Comparison of ENCODE assay signal across 1 cellular context in the genomic region with DNA sequence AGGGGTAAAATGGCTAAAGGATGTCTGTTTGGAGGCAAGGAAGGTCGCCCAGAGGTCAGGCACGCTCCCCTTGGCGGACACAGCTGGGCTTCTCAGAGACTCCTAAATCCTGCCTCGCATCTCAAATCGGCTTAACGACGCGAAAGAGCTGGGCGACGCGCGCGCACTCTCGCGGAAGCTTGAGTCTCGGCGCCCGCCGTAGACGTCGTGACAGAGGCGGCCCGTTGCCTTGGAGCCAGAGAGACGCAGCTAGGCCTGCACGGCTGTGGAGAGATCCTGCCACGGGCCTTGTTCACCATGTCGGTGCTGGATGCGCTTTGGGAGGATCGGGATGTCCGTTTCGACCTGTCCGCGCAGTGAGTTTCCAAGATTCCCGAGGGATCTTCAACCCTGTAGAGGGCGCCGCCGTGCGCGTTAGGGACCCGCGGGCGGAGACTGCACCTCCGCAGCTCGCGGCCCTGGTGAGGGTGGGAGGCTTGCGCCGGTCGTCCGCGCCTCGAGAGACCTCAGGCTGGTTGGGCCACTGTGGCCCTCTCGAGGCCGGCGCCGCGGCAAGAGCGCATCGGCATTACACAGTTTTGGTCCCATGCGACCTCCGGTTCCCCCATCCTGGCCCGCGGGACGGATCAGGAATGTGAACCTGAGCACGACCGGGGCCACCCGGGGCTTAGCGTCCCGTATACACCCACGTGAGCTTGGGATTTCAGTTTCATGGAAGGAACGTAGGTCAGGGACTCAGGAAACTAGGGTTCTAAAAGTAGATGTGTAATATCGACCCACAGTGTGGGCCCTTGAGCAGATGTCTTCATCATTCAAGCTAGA.
TF ChIP-seq lines count a peak whose summit lies in the region.

A gene (plus strand): TSS at position 238 of the 822 bp plus-strand sequence. CDS start 60 bp downstream, at position 298.

TF ChIP-seq in K562, 482 proteins besides CTCF, POLR2A, EP300 and RAD21 (continued from another document and continues in another):
- TF ChIP-seq, protein P1, sequence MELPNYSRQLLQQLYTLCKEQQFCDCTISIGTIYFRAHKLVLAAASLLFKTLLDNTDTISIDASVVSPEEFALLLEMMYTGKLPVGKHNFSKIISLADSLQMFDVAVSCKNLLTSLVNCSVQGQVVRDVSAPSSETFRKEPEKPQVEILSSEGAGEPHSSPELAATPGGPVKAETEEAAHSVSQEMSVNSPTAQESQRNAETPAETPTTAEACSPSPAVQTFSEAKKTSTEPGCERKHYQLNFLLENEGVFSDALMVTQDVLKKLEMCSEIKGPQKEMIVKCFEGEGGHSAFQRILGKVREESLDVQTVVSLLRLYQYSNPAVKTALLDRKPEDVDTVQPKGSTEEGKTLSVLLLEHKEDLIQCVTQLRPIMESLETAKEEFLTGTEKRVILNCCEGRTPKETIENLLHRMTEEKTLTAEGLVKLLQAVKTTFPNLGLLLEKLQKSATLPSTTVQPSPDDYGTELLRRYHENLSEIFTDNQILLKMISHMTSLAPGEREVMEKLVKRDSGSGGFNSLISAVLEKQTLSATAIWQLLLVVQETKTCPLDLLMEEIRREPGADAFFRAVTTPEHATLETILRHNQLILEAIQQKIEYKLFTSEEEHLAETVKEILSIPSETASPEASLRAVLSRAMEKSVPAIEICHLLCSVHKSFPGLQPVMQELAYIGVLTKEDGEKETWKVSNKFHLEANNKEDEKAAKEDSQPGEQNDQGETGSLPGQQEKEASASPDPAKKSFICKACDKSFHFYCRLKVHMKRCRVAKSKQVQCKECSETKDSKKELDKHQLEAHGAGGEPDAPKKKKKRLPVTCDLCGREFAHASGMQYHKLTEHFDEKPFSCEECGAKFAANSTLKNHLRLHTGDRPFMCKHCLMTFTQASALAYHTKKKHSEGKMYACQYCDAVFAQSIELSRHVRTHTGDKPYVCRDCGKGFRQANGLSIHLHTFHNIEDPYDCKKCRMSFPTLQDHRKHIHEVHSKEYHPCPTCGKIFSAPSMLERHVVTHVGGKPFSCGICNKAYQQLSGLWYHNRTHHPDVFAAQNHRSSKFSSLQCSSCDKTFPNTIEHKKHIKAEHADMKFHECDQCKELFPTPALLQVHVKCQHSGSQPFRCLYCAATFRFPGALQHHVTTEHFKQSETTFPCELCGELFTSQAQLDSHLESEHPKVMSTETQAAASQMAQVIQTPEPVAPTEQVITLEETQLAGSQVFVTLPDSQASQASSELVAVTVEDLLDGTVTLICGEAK (IDR thresholded peaks at IDR 0.05): peak; percentile 47; the same call in 1 of the 2 replicates
- TF ChIP-seq, protein P1 (CRISPR knock-in tag; IDR thresholded peaks at IDR 0.05): no peak
- TF ChIP-seq, protein P2, sequence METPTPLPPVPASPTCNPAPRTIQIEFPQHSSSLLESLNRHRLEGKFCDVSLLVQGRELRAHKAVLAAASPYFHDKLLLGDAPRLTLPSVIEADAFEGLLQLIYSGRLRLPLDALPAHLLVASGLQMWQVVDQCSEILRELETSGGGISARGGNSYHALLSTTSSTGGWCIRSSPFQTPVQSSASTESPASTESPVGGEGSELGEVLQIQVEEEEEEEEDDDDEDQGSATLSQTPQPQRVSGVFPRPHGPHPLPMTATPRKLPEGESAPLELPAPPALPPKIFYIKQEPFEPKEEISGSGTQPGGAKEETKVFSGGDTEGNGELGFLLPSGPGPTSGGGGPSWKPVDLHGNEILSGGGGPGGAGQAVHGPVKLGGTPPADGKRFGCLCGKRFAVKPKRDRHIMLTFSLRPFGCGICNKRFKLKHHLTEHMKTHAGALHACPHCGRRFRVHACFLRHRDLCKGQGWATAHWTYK (CRISPR knock-in tag; IDR thresholded peaks at IDR 0.05): peak; percentile 87
- TF ChIP-seq IRF2 (CRISPR knock-in tag; IDR thresholded peaks at IDR 0.05) (no peak), ZNF175 (CRISPR knock-in tag; IDR thresholded peaks at IDR 0.05; ENCODE audit: low read depth) (no peak), SRSF3 (IDR thresholded peaks at IDR 0.05; ENCODE audit: insufficient read depth, low read length) (no peak), KAT8 (IDR thresholded peaks at IDR 0.05; ENCODE audit: low read depth) (no peak), CEBPG (CRISPR knock-in tag; IDR thresholded peaks at IDR 0.05) (0 out of 2 replicates have a peak, but pooled peaks have one; percentile 23), CEBPG (tag; conservative IDR thresholded peaks at IDR 0.05 in 1 of 2, IDR thresholded peaks at IDR 0.05 in 1 of 2) (no peak), HDAC1 (IDR thresholded peaks at IDR 0.05) (peak in 1 of 2 experiments; percentile 99; a peak in 2 of 4 replicates), ZNF121 (CRISPR knock-in tag; conservative IDR thresholded peaks at IDR 0.05) (no peak)
- TF ChIP-seq, protein P3, sequence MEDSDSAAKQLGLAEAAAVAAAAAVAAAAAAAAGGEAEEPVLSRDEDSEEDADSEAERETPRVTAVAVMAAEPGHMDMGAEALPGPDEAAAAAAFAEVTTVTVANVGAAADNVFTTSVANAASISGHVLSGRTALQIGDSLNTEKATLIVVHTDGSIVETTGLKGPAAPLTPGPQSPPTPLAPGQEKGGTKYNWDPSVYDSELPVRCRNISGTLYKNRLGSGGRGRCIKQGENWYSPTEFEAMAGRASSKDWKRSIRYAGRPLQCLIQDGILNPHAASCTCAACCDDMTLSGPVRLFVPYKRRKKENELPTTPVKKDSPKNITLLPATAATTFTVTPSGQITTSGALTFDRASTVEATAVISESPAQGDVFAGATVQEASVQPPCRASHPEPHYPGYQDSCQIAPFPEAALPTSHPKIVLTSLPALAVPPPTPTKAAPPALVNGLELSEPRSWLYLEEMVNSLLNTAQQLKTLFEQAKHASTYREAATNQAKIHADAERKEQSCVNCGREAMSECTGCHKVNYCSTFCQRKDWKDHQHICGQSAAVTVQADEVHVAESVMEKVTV (CRISPR knock-in tag; IDR thresholded peaks at IDR 0.05): 0 out of 2 replicates have a peak, but pooled peaks have one; percentile 23
- TF ChIP-seq, protein P4, sequence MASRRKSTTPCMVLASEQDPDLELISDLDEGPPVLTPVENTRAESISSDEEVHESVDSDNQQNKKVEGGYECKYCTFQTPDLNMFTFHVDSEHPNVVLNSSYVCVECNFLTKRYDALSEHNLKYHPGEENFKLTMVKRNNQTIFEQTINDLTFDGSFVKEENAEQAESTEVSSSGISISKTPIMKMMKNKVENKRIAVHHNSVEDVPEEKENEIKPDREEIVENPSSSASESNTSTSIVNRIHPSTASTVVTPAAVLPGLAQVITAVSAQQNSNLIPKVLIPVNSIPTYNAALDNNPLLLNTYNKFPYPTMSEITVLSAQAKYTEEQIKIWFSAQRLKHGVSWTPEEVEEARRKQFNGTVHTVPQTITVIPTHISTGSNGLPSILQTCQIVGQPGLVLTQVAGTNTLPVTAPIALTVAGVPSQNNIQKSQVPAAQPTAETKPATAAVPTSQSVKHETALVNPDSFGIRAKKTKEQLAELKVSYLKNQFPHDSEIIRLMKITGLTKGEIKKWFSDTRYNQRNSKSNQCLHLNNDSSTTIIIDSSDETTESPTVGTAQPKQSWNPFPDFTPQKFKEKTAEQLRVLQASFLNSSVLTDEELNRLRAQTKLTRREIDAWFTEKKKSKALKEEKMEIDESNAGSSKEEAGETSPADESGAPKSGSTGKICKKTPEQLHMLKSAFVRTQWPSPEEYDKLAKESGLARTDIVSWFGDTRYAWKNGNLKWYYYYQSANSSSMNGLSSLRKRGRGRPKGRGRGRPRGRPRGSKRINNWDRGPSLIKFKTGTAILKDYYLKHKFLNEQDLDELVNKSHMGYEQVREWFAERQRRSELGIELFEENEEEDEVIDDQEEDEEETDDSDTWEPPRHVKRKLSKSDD (conservative IDR thresholded peaks at IDR 0.05; ENCODE audit: low read length): no peak
- TF ChIP-seq, protein P5, sequence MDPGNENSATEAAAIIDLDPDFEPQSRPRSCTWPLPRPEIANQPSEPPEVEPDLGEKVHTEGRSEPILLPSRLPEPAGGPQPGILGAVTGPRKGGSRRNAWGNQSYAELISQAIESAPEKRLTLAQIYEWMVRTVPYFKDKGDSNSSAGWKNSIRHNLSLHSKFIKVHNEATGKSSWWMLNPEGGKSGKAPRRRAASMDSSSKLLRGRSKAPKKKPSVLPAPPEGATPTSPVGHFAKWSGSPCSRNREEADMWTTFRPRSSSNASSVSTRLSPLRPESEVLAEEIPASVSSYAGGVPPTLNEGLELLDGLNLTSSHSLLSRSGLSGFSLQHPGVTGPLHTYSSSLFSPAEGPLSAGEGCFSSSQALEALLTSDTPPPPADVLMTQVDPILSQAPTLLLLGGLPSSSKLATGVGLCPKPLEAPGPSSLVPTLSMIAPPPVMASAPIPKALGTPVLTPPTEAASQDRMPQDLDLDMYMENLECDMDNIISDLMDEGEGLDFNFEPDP (CRISPR knock-in tag; IDR thresholded peaks at IDR 0.05): 0 out of 2 replicates have a peak, but pooled peaks have one; percentile 35
- TF ChIP-seq, protein P6, sequence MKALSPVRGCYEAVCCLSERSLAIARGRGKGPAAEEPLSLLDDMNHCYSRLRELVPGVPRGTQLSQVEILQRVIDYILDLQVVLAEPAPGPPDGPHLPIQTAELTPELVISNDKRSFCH (CRISPR knock-in tag; IDR thresholded peaks at IDR 0.05): no peak
- TF ChIP-seq, protein P6 (tag; IDR thresholded peaks at IDR 0.05): peak; percentile 82
- TF ChIP-seq, protein P7, sequence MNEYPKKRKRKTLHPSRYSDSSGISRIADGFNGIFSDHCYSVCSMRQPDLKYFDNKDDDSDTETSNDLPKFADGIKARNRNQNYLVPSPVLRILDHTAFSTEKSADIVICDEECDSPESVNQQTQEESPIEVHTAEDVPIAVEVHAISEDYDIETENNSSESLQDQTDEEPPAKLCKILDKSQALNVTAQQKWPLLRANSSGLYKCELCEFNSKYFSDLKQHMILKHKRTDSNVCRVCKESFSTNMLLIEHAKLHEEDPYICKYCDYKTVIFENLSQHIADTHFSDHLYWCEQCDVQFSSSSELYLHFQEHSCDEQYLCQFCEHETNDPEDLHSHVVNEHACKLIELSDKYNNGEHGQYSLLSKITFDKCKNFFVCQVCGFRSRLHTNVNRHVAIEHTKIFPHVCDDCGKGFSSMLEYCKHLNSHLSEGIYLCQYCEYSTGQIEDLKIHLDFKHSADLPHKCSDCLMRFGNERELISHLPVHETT (CRISPR knock-in tag; conservative IDR thresholded peaks at IDR 0.05 in 1 of 2, IDR thresholded peaks at IDR 0.05 in 1 of 2): 0 out of 4 replicates have a peak, but pooled peaks of 1 of the 2 experiments have one; percentile 37
- TF ChIP-seq, protein P8, sequence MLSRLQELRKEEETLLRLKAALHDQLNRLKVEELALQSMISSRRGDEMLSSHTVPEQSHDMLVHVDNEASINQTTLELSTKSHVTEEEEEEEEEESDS (CRISPR knock-in tag; IDR thresholded peaks at IDR 0.05): no peak
- TF ChIP-seq, protein P9, sequence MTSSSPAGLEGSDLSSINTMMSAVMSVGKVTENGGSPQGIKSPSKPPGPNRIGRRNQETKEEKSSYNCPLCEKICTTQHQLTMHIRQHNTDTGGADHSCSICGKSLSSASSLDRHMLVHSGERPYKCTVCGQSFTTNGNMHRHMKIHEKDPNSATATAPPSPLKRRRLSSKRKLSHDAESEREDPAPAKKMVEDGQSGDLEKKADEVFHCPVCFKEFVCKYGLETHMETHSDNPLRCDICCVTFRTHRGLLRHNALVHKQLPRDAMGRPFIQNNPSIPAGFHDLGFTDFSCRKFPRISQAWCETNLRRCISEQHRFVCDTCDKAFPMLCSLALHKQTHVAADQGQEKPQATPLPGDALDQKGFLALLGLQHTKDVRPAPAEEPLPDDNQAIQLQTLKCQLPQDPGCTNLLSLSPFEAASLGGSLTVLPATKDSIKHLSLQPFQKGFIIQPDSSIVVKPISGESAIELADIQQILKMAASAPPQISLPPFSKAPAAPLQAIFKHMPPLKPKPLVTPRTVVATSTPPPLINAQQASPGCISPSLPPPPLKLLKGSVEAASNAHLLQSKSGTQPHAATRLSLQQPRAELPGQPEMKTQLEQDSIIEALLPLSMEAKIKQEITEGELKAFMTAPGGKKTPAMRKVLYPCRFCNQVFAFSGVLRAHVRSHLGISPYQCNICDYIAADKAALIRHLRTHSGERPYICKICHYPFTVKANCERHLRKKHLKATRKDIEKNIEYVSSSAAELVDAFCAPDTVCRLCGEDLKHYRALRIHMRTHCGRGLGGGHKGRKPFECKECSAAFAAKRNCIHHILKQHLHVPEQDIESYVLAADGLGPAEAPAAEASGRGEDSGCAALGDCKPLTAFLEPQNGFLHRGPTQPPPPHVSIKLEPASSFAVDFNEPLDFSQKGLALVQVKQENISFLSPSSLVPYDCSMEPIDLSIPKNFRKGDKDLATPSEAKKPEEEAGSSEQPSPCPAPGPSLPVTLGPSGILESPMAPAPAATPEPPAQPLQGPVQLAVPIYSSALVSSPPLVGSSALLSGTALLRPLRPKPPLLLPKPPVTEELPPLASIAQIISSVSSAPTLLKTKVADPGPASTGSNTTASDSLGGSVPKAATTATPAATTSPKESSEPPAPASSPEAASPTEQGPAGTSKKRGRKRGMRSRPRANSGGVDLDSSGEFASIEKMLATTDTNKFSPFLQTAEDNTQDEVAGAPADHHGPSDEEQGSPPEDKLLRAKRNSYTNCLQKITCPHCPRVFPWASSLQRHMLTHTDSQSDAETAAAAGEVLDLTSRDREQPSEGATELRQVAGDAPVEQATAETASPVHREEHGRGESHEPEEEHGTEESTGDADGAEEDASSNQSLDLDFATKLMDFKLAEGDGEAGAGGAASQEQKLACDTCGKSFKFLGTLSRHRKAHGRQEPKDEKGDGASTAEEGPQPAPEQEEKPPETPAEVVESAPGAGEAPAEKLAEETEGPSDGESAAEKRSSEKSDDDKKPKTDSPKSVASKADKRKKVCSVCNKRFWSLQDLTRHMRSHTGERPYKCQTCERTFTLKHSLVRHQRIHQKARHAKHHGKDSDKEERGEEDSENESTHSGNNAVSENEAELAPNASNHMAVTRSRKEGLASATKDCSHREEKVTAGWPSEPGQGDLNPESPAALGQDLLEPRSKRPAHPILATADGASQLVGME (CRISPR knock-in tag; IDR thresholded peaks at IDR 0.05): peak; percentile 93
